ENCODE assay signal across 8 cellular contexts in genomic region chrX:153972368-153973126, GRCh38. TPM values are rescaled to one million over a fixed set of nuclear protein-coding genes. Genes with fewer than 3 reads are reported as not detected.
A peak's percentile ranks its signal among the peaks of the same experiment; 100 is the strongest.
DNase-seq lines count a peak whose midpoint lies in the region; ATAC-seq and TF ChIP-seq lines count a peak whose summit lies in the region.

TMEM187 (plus strand) TSS chrX:153972754; CDS start chrX:153982063, 9,309 bp downstream.

- intact Hi-C loops in left lung (cut with DNase I) = no loop called here

- TF ChIP-seq CTCF in C4-2B (conservative IDR thresholded peaks at IDR 0.05) = no peak
- no peak for TF ChIP-seq CTCF in left lung (IDR thresholded peaks at IDR 0.05)

- H3K4me3 ChIP-seq in left lung = peak within 1 kb of the TSS; percentile 72 to 88

- peak within 1 kb of the TSS; percentile 100 for H3K27ac ChIP-seq in C4-2B
- H3K27ac ChIP-seq in left lung = peak within 1 kb of the TSS; percentile 98 to 99

- no peaks in the 10 kb centered on the region for H3K9me3 ChIP-seq in left lung

- H3K27ac Mint-ChIP-seq in activated CD4-positive, alpha-beta T cell treated with anti-CD3 and anti-CD28 coated beads, Interleukin-2, amount 10 ng/mL, durations not matched to agents 7 days and 5 days = peak within 1 kb of the TSS; percentile 100

- no peaks in the 10 kb centered on the region for H3K9me3 Mint-ChIP-seq in activated CD4-positive, alpha-beta T cell treated with anti-CD3 and anti-CD28 coated beads, Interleukin-2, amount 10 ng/mL, durations not matched to agents 7 days and 5 days

- CTCF ChIA-PET in activated CD4-positive, alpha-beta T cell treated with anti-CD3 and anti-CD28 coated beads, Interleukin-2, amount 10 ng/mL, durations not matched to agents 7 days and 5 days (lab: Charles Lee) = interaction anchor here (1.2 kb wide), 1 partner anchor 9 kb away, joined by 5 read pairs; no protein-coding TSS in a partner anchor

- H3K4me3 Mint-ChIP-seq in activated CD4-positive, alpha-beta T cell treated with anti-CD3 and anti-CD28 coated beads, Interleukin-2, amount 10 ng/mL, durations not matched to agents 7 days and 5 days = peak within 1 kb of the TSS; percentile 100

- H3K36me3 ChIP-seq in left lung = no peaks in the 10 kb centered on the region

- ATAC-seq in GM19397 (IDR thresholded peaks at IDR 0.05; ENCODE audit: unreplicated experiment) = peak; percentile 57
- ATAC-seq in HG03558 (IDR thresholded peaks at IDR 0.05; ENCODE audit: extremely low read depth, unreplicated experiment) = peak; percentile 34
- ATAC-seq in left lung = peak; percentile 64

- POLR2A ChIA-PET in activated CD4-positive, alpha-beta T cell treated with anti-CD3 and anti-CD28 coated beads, Interleukin-2, amount 10 ng/mL, durations not matched to agents 7 days and 5 days (lab: Charles Lee) = no interaction called here

- peak; percentile 87 for DNase-seq in NCI-H526 treated with DMSO at 0.1 percent for 48 hours (lab: John Stamatoyannopoulos, UW)
- DNase-seq in activated CD4-positive, alpha-beta T cell treated with anti-CD3 and anti-CD28 coated beads, Interleukin-2, amount 10 ng/mL, durations not matched to agents 7 days and 5 days = peak; percentile 89
- DNase-seq in cortex of kidney (lab: John Stamatoyannopoulos, UW) = peak; percentile 53
- DNase-seq in left lung = peak; percentile 89 to 91
- peak; percentile 77 for DNase-seq in stimulated activated CD4-positive, alpha-beta T cell treated with anti-CD3 and anti-CD28 coated beads, Interleukin-2, amount 100 ng/mL, for 4 hours (ENCODE audit: low read depth)

- no peaks in the 10 kb centered on the region for H3K27me3 Mint-ChIP-seq in activated CD4-positive, alpha-beta T cell treated with anti-CD3 and anti-CD28 coated beads, Interleukin-2, amount 10 ng/mL, durations not matched to agents 7 days and 5 days

- H3K36me3 Mint-ChIP-seq in activated CD4-positive, alpha-beta T cell treated with anti-CD3 and anti-CD28 coated beads, Interleukin-2, amount 10 ng/mL, durations not matched to agents 7 days and 5 days (ENCODE audit: low read depth) = peaks cover 23% of the 10 kb centered on the region

- H3K27me3 ChIP-seq in left lung = no peaks in the 10 kb centered on the region

- H3K4me1 ChIP-seq in left lung = peaks cover 11 to 39% of the 10 kb centered on the region in 2 donors

- H3K4me1 Mint-ChIP-seq in activated CD4-positive, alpha-beta T cell treated with anti-CD3 and anti-CD28 coated beads, Interleukin-2, amount 10 ng/mL, durations not matched to agents 7 days and 5 days = peaks cover 30% of the 10 kb centered on the region

RNA-seq across cellular contexts. Expression of gene TMEM187, which starts in this region (rescaled TPM):
- 1 to 10 TPM; 7.9 to 8.5 TPM for total RNA-seq in activated CD4-positive, alpha-beta T cell treated with anti-CD3 and anti-CD28 coated beads, Interleukin-2, amount 10 ng/mL, durations not matched to agents 7 days and 5 days
- total RNA-seq in left lung = 10 to 100 TPM in 1 of 2 donors, 1 to 10 TPM in 1; 8.8 to 13.5 TPM

Comparison
In these comparisons a context has a peak if more than half of its experiments do, and no peak if none do; other contexts are left out.
1. Peak in every context shown above with its lines: DNase-seq, ATAC-seq, H3K4me3 ChIP-seq and H3K27ac ChIP-seq.